In the genomic region with DNA sequence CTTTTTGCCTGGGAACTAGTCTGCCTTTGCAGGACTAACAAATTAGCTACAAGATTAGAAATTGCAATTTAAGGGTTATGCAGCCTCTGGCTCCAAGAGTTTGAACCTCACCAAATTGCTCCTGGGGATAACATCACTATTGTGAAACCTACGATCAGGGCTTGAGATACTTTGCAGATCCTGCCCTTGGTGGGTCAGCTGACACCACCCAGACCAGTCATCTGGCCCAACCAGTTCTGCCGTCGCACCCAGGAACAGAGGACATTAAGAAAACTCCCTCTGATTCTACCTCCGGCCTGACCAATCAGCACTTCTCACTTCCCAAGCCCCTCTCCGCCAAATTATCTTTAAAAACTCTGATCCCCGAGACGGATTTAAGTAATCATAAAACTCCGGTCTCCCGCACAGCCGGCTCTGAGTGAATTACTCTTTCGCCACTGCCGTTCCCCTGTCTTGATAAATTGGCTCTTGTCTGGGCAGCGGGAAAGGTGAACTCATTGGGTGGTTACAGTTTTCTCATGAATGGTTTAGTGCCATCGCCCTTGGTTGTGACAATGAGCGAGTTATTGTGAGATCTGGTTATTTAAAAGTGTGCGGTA, we compare ENCODE assay signal across 24 cellular contexts. TPM values are rescaled to one million over a fixed set of nuclear protein-coding genes. Genes with fewer than 3 reads are reported as not detected.
"Had no signal": no experiment of that assay in that cellular context is flagged by ENCODE, and none has a peak within 500 bp of the region (broad histone marks: within the 10 kb centered on the region; RNA-seq: fewer than 3 reads in every experiment).

No MANE protein-coding gene starts in this region.

- H3K27me3 ChIP-seq: gastrocnemius medialis, neural progenitor cell, right atrium auricular region, sigmoid colon, testis, tibial artery, upper lobe of right lung, uterus had no signal

- H3K36me3 ChIP-seq: gastrocnemius medialis, neural progenitor cell, prostate gland, right atrium auricular region, sigmoid colon, spleen, tibial artery, upper lobe of right lung, uterus had no signal

- H3K4me1 Mint-ChIP-seq: naive thymus-derived CD4-positive, alpha-beta T cell; nephron; neural progenitor cell; stimulated activated memory B cell treated with anti-CD40 and anti-IgM and Interleukin-4, amounts not matched to agents 10 μg/mL and 1 μg/mL and 100 μg/mL, for 72 hours had no signal

- H3K36me3 Mint-ChIP-seq: naive thymus-derived CD4-positive, alpha-beta T cell; stimulated activated memory B cell treated with anti-CD40 and anti-IgM and Interleukin-4, amounts not matched to agents 10 μg/mL and 1 μg/mL and 100 μg/mL, for 72 hours had no signal

- H2AFZ ChIP-seq: neural progenitor cell had no signal

- H3K4me1 ChIP-seq: gastrocnemius medialis, prostate gland, right atrium auricular region, sigmoid colon, spleen, testis, tibial artery, upper lobe of right lung, uterus had no signal

- ATAC-seq: gastrocnemius medialis; left lobe of liver; naive thymus-derived CD4-positive, alpha-beta T cell; stimulated activated memory B cell treated with anti-CD40 and anti-IgM and Interleukin-4, amounts not matched to agents 10 μg/mL and 1 μg/mL and 100 μg/mL, for 72 hours; stimulated activated naive CD8-positive, alpha-beta T cell treated with anti-CD3 and anti-CD28 coated beads, Interleukin-15, Interleukin-2, amounts not matched to agents 100 U/mL and 50 U/mL, for 24 hours; upper lobe of right lung had no signal

- H3K4me2 ChIP-seq: neural progenitor cell had no signal

- H3K4me3 Mint-ChIP-seq: naive thymus-derived CD4-positive, alpha-beta T cell; nephron; neural progenitor cell; stimulated activated memory B cell treated with anti-CD40 and anti-IgM and Interleukin-4, amounts not matched to agents 10 μg/mL and 1 μg/mL and 100 μg/mL, for 72 hours had no signal

- H3K9me3 Mint-ChIP-seq: stimulated activated memory B cell treated with anti-CD40 and anti-IgM and Interleukin-4, amounts not matched to agents 10 μg/mL and 1 μg/mL and 100 μg/mL, for 72 hours had no signal

- H3K27ac Mint-ChIP-seq: naive thymus-derived CD4-positive, alpha-beta T cell; nephron; neural progenitor cell; stimulated activated memory B cell treated with anti-CD40 and anti-IgM and Interleukin-4, amounts not matched to agents 10 μg/mL and 1 μg/mL and 100 μg/mL, for 72 hours had no signal

- DNase-seq: dorsolateral prefrontal cortex; effector CD4-positive, alpha-beta T cell; foreskin fibroblast; gastrocnemius medialis; kidney; mammary epithelial cell; mesendoderm; midbrain; naive thymus-derived CD4-positive, alpha-beta T cell; sigmoid colon; spleen; stimulated activated CD4-positive, alpha-beta T cell treated with anti-CD3 and anti-CD28 coated beads, Interleukin-4, amount 100 ng/mL, for 4 hours; stimulated activated naive CD8-positive, alpha-beta T cell treated with anti-CD3 and anti-CD28 coated beads, Interleukin-15, Interleukin-2, amounts not matched to agents 100 U/mL and 50 U/mL, for 24 hours; substantia nigra; testis; tibial artery; upper lobe of right lung; uterus had no signal

- H3K4me3 ChIP-seq: dorsolateral prefrontal cortex, gastrocnemius medialis, neural progenitor cell, prostate gland, right atrium auricular region, sigmoid colon, spleen, testis, tibial artery, upper lobe of right lung, uterus had no signal

- H3K27ac ChIP-seq: dorsolateral prefrontal cortex, gastrocnemius medialis, neural progenitor cell, prostate gland, right atrium auricular region, sigmoid colon, spleen, testis, tibial artery, upper lobe of right lung, uterus had no signal

RNA-seq across cellular contexts. Expression of a gene that starts 32.9 kb away (rescaled TPM):
- total RNA-seq: mammary epithelial cell; naive thymus-derived CD4-positive, alpha-beta T cell; right atrium auricular region; upper lobe of right lung had no signal
- polyA plus RNA-seq: mammary epithelial cell; naive thymus-derived CD4-positive, alpha-beta T cell had no signal
